9 cellular contexts compared by ENCODE assay signal in genomic region chr19:55494172-55494761, GRCh38. TPM values are rescaled to one million over a fixed set of nuclear protein-coding genes. Genes with fewer than 3 reads are reported as not detected.
DNase-seq lines count a peak whose midpoint lies in the region; ATAC-seq lines count a peak whose summit lies in the region.
"Had no signal": no experiment of that assay in that cellular context is flagged by ENCODE, and none has a peak within 500 bp of the region (broad histone marks: within the 10 kb centered on the region; RNA-seq: fewer than 3 reads in every experiment).

No MANE protein-coding gene starts in this region.

- H3K9me3 ChIP-seq in CD4-positive, CD25-positive, alpha-beta regulatory T cell (ENCODE audit: control insufficient read depth in 2 of 2, low read length in 2 of 2), result no peaks in the 10 kb centered on the region
- H3K9me3 ChIP-seq in naive thymus-derived CD4-positive, alpha-beta T cell (ENCODE audit: control insufficient read depth in 2 of 3, low read length in 3 of 3), result no peaks in the 10 kb centered on the region

- peak; percentile 31 for ATAC-seq in CD4-positive, CD25-positive, alpha-beta regulatory T cell (ENCODE audit: low read depth in 2 of 2)
- ATAC-seq in activated naive CD8-positive, alpha-beta T cell treated with anti-CD3 and anti-CD28 coated beads, Interleukin-2, amount 50 U/mL, for 24 hours, result peak; percentile 65
- ATAC-seq in naive thymus-derived CD4-positive, alpha-beta T cell, result peak; percentile 22

- H3K4me1 Mint-ChIP-seq in CD4-positive, CD25-positive, alpha-beta regulatory T cell, result peaks cover 0 to 6% (median 0%) of the 10 kb centered on the region in 4 donors
- H3K4me1 Mint-ChIP-seq in activated naive CD8-positive, alpha-beta T cell treated with anti-CD3 and anti-CD28 coated beads, Interleukin-2, amount 50 U/mL, for 24 hours, result peaks cover 1% of the 10 kb centered on the region
- H3K4me1 Mint-ChIP-seq in naive thymus-derived CD4-positive, alpha-beta T cell, result peaks cover 0 to 2% (median 0%) of the 10 kb centered on the region in 7 donors

- no peak overlapping the region for H3K27ac ChIP-seq in CD4-positive, CD25-positive, alpha-beta regulatory T cell (ENCODE audit: insufficient read depth, low read length, poor library complexity, severe bottlenecking)
- H3K27ac ChIP-seq in naive thymus-derived CD4-positive, alpha-beta T cell (ENCODE audit: low read depth, low read length), result no peak overlapping the region

- CTCF ChIA-PET in naive thymus-derived CD4-positive, alpha-beta T cell (lab: Charles Lee), result interaction anchor here (0.7 kb wide), 1 partner anchor 10 kb away, joined by 3 read pairs; no protein-coding TSS in a partner anchor

- H3K36me3 ChIP-seq in CD4-positive, CD25-positive, alpha-beta regulatory T cell (ENCODE audit: control insufficient read depth, insufficient read depth, low read length), result no peaks in the 10 kb centered on the region
- no peaks in the 10 kb centered on the region for H3K36me3 ChIP-seq in naive thymus-derived CD4-positive, alpha-beta T cell (ENCODE audit: control insufficient read depth in 2 of 3, insufficient read depth in 3 of 3, low read length in 3 of 3)

- H3K27me3 ChIP-seq in CD4-positive, CD25-positive, alpha-beta regulatory T cell (ENCODE audit: control insufficient read depth, insufficient read depth, low read length), result no peaks in the 10 kb centered on the region
- H3K27me3 ChIP-seq in naive thymus-derived CD4-positive, alpha-beta T cell (ENCODE audit: control insufficient read depth in 2 of 2, insufficient read depth in 2 of 2, low read length in 2 of 2), result no peaks in the 10 kb centered on the region

- DNase-seq in CD4-positive, CD25-positive, alpha-beta regulatory T cell, result no peak
- DNase-seq in activated naive CD8-positive, alpha-beta T cell treated with anti-CD3 and anti-CD28 coated beads, Interleukin-2, amount 50 U/mL, for 24 hours, result no peak
- DNase-seq in naive thymus-derived CD4-positive, alpha-beta T cell, result no peak
- DNase-seq in stimulated activated CD8-positive, alpha-beta memory T cell treated with anti-CD3 and anti-CD28 coated beads, Interleukin-4, amount 100 ng/mL, for 48 hours, result no peak
- no peak for DNase-seq in activated naive CD4-positive, alpha-beta T cell treated with anti-CD3 and anti-CD28 coated beads, Interleukin-2, amount 50 U/mL, for 16 hours
- no peak for DNase-seq in DMS79 treated with DMSO at 0.1 percent for 48 hours (lab: John Stamatoyannopoulos, UW)
- DNase-seq: NCI-H510A had no signal

- peaks cover 4% of the 10 kb centered on the region for H3K36me3 Mint-ChIP-seq in CD4-positive, CD25-positive, alpha-beta regulatory T cell
- H3K36me3 Mint-ChIP-seq in activated naive CD8-positive, alpha-beta T cell treated with anti-CD3 and anti-CD28 coated beads, Interleukin-2, amount 50 U/mL, for 24 hours (ENCODE audit: low read depth), result no peaks in the 10 kb centered on the region
- H3K36me3 Mint-ChIP-seq in naive thymus-derived CD4-positive, alpha-beta T cell, result no peaks in the 10 kb centered on the region

- H3K27me3 Mint-ChIP-seq in CD4-positive, CD25-positive, alpha-beta regulatory T cell, result no peaks in the 10 kb centered on the region
- peaks cover 16% of the 10 kb centered on the region for H3K27me3 Mint-ChIP-seq in activated naive CD8-positive, alpha-beta T cell treated with anti-CD3 and anti-CD28 coated beads, Interleukin-2, amount 50 U/mL, for 24 hours
- H3K27me3 Mint-ChIP-seq in naive thymus-derived CD4-positive, alpha-beta T cell, result peaks cover 0 to 5% (median 0%) of the 10 kb centered on the region in 5 donors

- H3K9me3 Mint-ChIP-seq in CD4-positive, CD25-positive, alpha-beta regulatory T cell, result no peaks in the 10 kb centered on the region
- H3K9me3 Mint-ChIP-seq in activated naive CD8-positive, alpha-beta T cell treated with anti-CD3 and anti-CD28 coated beads, Interleukin-2, amount 50 U/mL, for 24 hours, result no peaks in the 10 kb centered on the region
- H3K9me3 Mint-ChIP-seq in naive thymus-derived CD4-positive, alpha-beta T cell, result no peaks in the 10 kb centered on the region
- H3K9me3 Mint-ChIP-seq: activated T-helper 1 cell treated with anti-CD3 and anti-CD28 coated beads, Interleukin-12 subunit alpha, Interleukin-12 subunit beta, Interleukin-2, Interleukin-4 antibody, amounts not matched to agents 30 ng/mL and 10 ng/mL and 1 ng/mL, durations not matched to agents 14 hours and 24 hours and 36 hours had no signal

- intact Hi-C loops in naive thymus-derived CD4-positive, alpha-beta T cell (cut with micrococcal nuclease), result no loop called here

- POLR2A ChIA-PET in naive thymus-derived CD4-positive, alpha-beta T cell (lab: Charles Lee), result no interaction called here

- peak overlapping the region; percentile 19 to 91 (median 74) for H3K4me3 Mint-ChIP-seq in CD4-positive, CD25-positive, alpha-beta regulatory T cell
- H3K4me3 Mint-ChIP-seq in activated naive CD8-positive, alpha-beta T cell treated with anti-CD3 and anti-CD28 coated beads, Interleukin-2, amount 50 U/mL, for 24 hours, result peak overlapping the region; percentile 48
- H3K4me3 Mint-ChIP-seq in naive thymus-derived CD4-positive, alpha-beta T cell, result peak overlapping the region in 8 of 10 donors; percentile 7 to 64 (median 40)
- H3K4me3 Mint-ChIP-seq: activated T-helper 1 cell treated with anti-CD3 and anti-CD28 coated beads, Interleukin-12 subunit alpha, Interleukin-12 subunit beta, Interleukin-2, Interleukin-4 antibody, amounts not matched to agents 30 ng/mL and 10 ng/mL and 1 ng/mL, durations not matched to agents 14 hours and 24 hours and 36 hours had no signal

- H3K27ac Mint-ChIP-seq in CD4-positive, CD25-positive, alpha-beta regulatory T cell, result no peak overlapping the region
- H3K27ac Mint-ChIP-seq in activated naive CD8-positive, alpha-beta T cell treated with anti-CD3 and anti-CD28 coated beads, Interleukin-2, amount 50 U/mL, for 24 hours, result peak overlapping the region; percentile 49
- H3K27ac Mint-ChIP-seq in naive thymus-derived CD4-positive, alpha-beta T cell, result peak overlapping the region in 2 of 9 donors; percentile 29 to 51
- H3K27ac Mint-ChIP-seq: activated T-helper 1 cell treated with anti-CD3 and anti-CD28 coated beads, Interleukin-12 subunit alpha, Interleukin-12 subunit beta, Interleukin-2, Interleukin-4 antibody, amounts not matched to agents 30 ng/mL and 10 ng/mL and 1 ng/mL, durations not matched to agents 14 hours and 24 hours and 36 hours had no signal

- H3K4me1 ChIP-seq in CD4-positive, CD25-positive, alpha-beta regulatory T cell (ENCODE audit: control insufficient read depth, insufficient read depth, low read length, poor library complexity, severe bottlenecking), result no peaks in the 10 kb centered on the region
- H3K4me1 ChIP-seq in naive thymus-derived CD4-positive, alpha-beta T cell (ENCODE audit: control insufficient read depth in 2 of 2, insufficient read depth in 2 of 2, low read length in 2 of 2), result no peaks in the 10 kb centered on the region

- no peak overlapping the region for H3K4me3 ChIP-seq in CD4-positive, CD25-positive, alpha-beta regulatory T cell (ENCODE audit: low read depth, low read length)
- H3K4me3 ChIP-seq in naive thymus-derived CD4-positive, alpha-beta T cell (ENCODE audit: low read length), result peak overlapping the region; percentile 24

RNA-seq across cellular contexts. Expression of gene SSC5D, which starts 6.0 kb away (rescaled TPM):
- 0.27 TPM for total RNA-seq in CD4-positive, CD25-positive, alpha-beta regulatory T cell
- not detected for polyA plus RNA-seq in CD4-positive, CD25-positive, alpha-beta regulatory T cell
- total RNA-seq in naive thymus-derived CD4-positive, alpha-beta T cell, result under 1 TPM; 0.21 to 0.48 (median 0.35) TPM
- polyA plus RNA-seq in naive thymus-derived CD4-positive, alpha-beta T cell, result not detected
- polyA plus RNA-seq: keratinocyte had no signal

RNA-seq across cellular contexts. Expression of gene NAT14, which starts 9.3 kb away (rescaled TPM):
- total RNA-seq in CD4-positive, CD25-positive, alpha-beta regulatory T cell, result 9.2 TPM
- 1 to 10 TPM; 3.3 to 5.1 (median 4.1) TPM for polyA plus RNA-seq in CD4-positive, CD25-positive, alpha-beta regulatory T cell
- 10 to 100 TPM in 1 of 5 experiments, 1 to 10 TPM in 4; 2.7 to 12.8 (median 7.5) TPM for total RNA-seq in naive thymus-derived CD4-positive, alpha-beta T cell
- polyA plus RNA-seq in naive thymus-derived CD4-positive, alpha-beta T cell, result 1 to 10 TPM; 1.7 to 3.3 TPM

RNA-seq across cellular contexts. Expression of gene ZNF628, which starts 17.9 kb away (rescaled TPM):
- 23.9 TPM for total RNA-seq in CD4-positive, CD25-positive, alpha-beta regulatory T cell
- under 1 TPM; 0.05 to 0.22 (median 0.09) TPM for polyA plus RNA-seq in CD4-positive, CD25-positive, alpha-beta regulatory T cell
- 10 to 100 TPM in 2 of 5 experiments, 1 to 10 TPM in 3; 6.6 to 27.2 (median 9.0) TPM for total RNA-seq in naive thymus-derived CD4-positive, alpha-beta T cell
- polyA plus RNA-seq in naive thymus-derived CD4-positive, alpha-beta T cell, result 1 to 10 TPM in 1 of 2 donors, under 1 TPM in 1; 0.07 to 1.6 TPM

RNA-seq across cellular contexts. Expression of gene C19orf85, which starts 29.7 kb away (rescaled TPM):
- not detected for total RNA-seq in CD4-positive, CD25-positive, alpha-beta regulatory T cell
- polyA plus RNA-seq in CD4-positive, CD25-positive, alpha-beta regulatory T cell, result not detected
- not detected for total RNA-seq in naive thymus-derived CD4-positive, alpha-beta T cell
- polyA plus RNA-seq in naive thymus-derived CD4-positive, alpha-beta T cell, result not detected
- total RNA-seq: activated T-helper 1 cell treated with anti-CD3 and anti-CD28 coated beads, Interleukin-12 subunit alpha, Interleukin-12 subunit beta, Interleukin-2, Interleukin-4 antibody, amounts not matched to agents 30 ng/mL and 10 ng/mL and 1 ng/mL, durations not matched to agents 14 hours and 24 hours and 36 hours had no signal
- polyA plus RNA-seq: keratinocyte had no signal

RNA-seq across cellular contexts. Expression of gene ISOC2, which starts 32.8 kb away (rescaled TPM):
- total RNA-seq in CD4-positive, CD25-positive, alpha-beta regulatory T cell, result 6.3 TPM
- 10 to 100 TPM; 24.7 to 34.1 (median 28.1) TPM for polyA plus RNA-seq in CD4-positive, CD25-positive, alpha-beta regulatory T cell
- 10 to 100 TPM in 3 of 5 experiments, 1 to 10 TPM in 2; 5.1 to 20.1 (median 11.3) TPM for total RNA-seq in naive thymus-derived CD4-positive, alpha-beta T cell
- 10 to 100 TPM; 25.9 to 31.2 TPM for polyA plus RNA-seq in naive thymus-derived CD4-positive, alpha-beta T cell
